In the genomic region with DNA sequence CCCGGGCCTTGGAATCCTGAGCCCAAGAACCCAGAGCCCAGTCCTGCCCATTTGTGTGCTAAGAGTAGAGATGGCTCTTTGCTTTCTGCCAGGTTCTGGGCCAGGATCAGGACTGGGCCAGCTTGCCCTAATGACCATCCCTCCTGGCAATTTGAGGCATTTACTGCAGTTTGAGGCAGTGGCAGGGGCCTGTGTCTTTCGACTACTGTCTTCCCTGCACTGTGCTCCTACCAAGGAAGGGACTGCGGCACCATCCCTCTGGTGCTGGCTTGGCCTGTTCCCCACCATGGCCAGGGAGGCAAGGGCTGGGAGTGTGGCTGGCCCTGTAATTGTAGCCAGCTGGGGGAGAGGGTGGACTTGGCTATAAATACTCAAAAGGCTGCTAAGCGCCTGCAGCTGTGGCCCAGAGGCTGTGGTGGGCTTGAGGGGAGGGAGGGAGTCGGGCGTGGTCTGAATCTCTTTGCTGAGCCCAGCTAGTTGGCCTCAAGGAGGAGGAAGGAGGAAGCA, we compare ENCODE assay signal across 1 cellular context.
TF ChIP-seq lines count a peak whose summit lies in the region.

No MANE protein-coding gene starts in this region.

TF ChIP-seq in HepG2, 621 proteins besides CTCF, POLR2A, EP300 and RAD21:
- no peak for TF ChIP-seq ZNF256 (CRISPR knock-in tag; conservative IDR thresholded peaks at IDR 0.05)
- no peak for TF ChIP-seq HES4 (CRISPR knock-in tag; IDR thresholded peaks at IDR 0.05; ENCODE audit: borderline replicate concordance)
- TF ChIP-seq ZBTB10 (CRISPR knock-in tag; IDR thresholded peaks at IDR 0.05; ENCODE audit: borderline replicate concordance) = no peak
